In genomic region chr6:37324131-37325033, GRCh38 we compare ENCODE assay signal across 11 cellular contexts. TPM values are rescaled to one million over a fixed set of nuclear protein-coding genes. Genes with fewer than 3 reads are reported as not detected.
DNase-seq lines count a peak whose midpoint lies in the region; ATAC-seq and TF ChIP-seq lines count a peak whose summit lies in the region.
"Had no signal": no experiment of that assay in that cellular context is flagged by ENCODE, and none has a peak within 500 bp of the region (broad histone marks: within the 10 kb centered on the region; RNA-seq: fewer than 3 reads in every experiment).

No MANE protein-coding gene starts in this region.

- peak; percentile 91 for ATAC-seq in activated CD4-positive, alpha-beta T cell treated with anti-CD3 and anti-CD28 coated beads for 36 hours
- ATAC-seq in SK-N-SH treated with all-trans-retinoic acid at 6 μM for 48 hours (peak; percentile 35; the same call in 2 of the 3 replicates), GM19395 (IDR thresholded peaks at IDR 0.05; ENCODE audit: unreplicated experiment) (no peak)

- H3K27ac Mint-ChIP-seq in activated CD4-positive, alpha-beta T cell treated with anti-CD3 and anti-CD28 coated beads for 36 hours = peak overlapping the region; percentile 39

- peaks cover 23% of the 10 kb centered on the region for H3K4me1 Mint-ChIP-seq in activated CD4-positive, alpha-beta T cell treated with anti-CD3 and anti-CD28 coated beads for 36 hours

- no peaks in the 10 kb centered on the region for H3K9me3 Mint-ChIP-seq in activated CD4-positive, alpha-beta T cell treated with anti-CD3 and anti-CD28 coated beads for 36 hours (ENCODE audit: low read depth)
- H3K9me3 Mint-ChIP-seq: neural crest cell had no signal

- H3K27me3 Mint-ChIP-seq in activated CD4-positive, alpha-beta T cell treated with anti-CD3 and anti-CD28 coated beads for 36 hours = no peaks in the 10 kb centered on the region

- no peak overlapping the region for H3K4me3 Mint-ChIP-seq in activated CD4-positive, alpha-beta T cell treated with anti-CD3 and anti-CD28 coated beads for 36 hours
- H3K4me3 Mint-ChIP-seq: neural crest cell had no signal

- DNase-seq in activated CD4-positive, alpha-beta T cell treated with anti-CD3 and anti-CD28 coated beads for 36 hours = peak; percentile 62
- no peak for DNase-seq in activated CD4-positive, alpha-beta T cell treated with anti-CD3 and anti-CD28 coated beads for 1 hour
- DNase-seq in epithelial cell of esophagus (ENCODE audit: low read depth) (peak; percentile 79), epidermal melanocyte (ENCODE audit: insufficient read length, low spot score) (no peak), NCI-H748 treated with DMSO at 0.1 percent for 48 hours (lab: John Stamatoyannopoulos, UW) (no peak)
- DNase-seq in stimulated activated CD4-positive, alpha-beta T cell treated with anti-CD3 and anti-CD28 coated beads, Interleukin-2, amount 100 ng/mL, for 24 hours = peak; percentile 5 to 24
- DNase-seq: foreskin melanocyte, OCI-M1 had no signal

- H3K36me3 Mint-ChIP-seq in activated CD4-positive, alpha-beta T cell treated with anti-CD3 and anti-CD28 coated beads for 36 hours (ENCODE audit: low read depth) = peaks cover 11% of the 10 kb centered on the region

- POLR2A ChIA-PET in activated CD4-positive, alpha-beta T cell treated with anti-CD3 and anti-CD28 coated beads for 36 hours (lab: Charles Lee) = interaction anchor here (0.6 to 0.7 kb wide), 2 partner anchors 84 to 412 kb away, joined by 3 to 4 read pairs; no protein-coding TSS in a partner anchor

- intact Hi-C loops in activated CD4-positive, alpha-beta T cell treated with anti-CD3 and anti-CD28 coated beads for 36 hours (cut with DNase I, micrococcal nuclease) = loop anchor here (1.0 kb wide), 2 partner anchors 242 to 368 kb away; no protein-coding TSS in a partner anchor

- no peak for TF ChIP-seq CTCF in epithelial cell of esophagus (IDR thresholded peaks at IDR 0.05; ENCODE audit: insufficient read depth, low read depth, low read length, missing control alignments)

- H3K4me3 ChIP-seq in epithelial cell of esophagus (ENCODE audit: low read length) = no peak overlapping the region

- CTCF ChIA-PET in activated CD4-positive, alpha-beta T cell treated with anti-CD3 and anti-CD28 coated beads for 36 hours (lab: Charles Lee) = interaction anchor here (0.7 to 4.2 kb wide), 16 partner anchors 8 to 367 kb away, joined by 3 to 33 read pairs (median 4); partner anchors contain the start of genes TBC1D22B and TMEM217

TF ChIP-seq in SK-N-SH treated with all-trans-retinoic acid at 6 μM for 48 hours, 23 proteins besides CTCF, POLR2A, EP300 and RAD21:
- TF ChIP-seq ZC3H10 (CRISPR knock-in tag; IDR thresholded peaks at IDR 0.05) = no peak
- no peak for TF ChIP-seq GLIS3 (CRISPR knock-in tag; IDR thresholded peaks at IDR 0.05)
- TF ChIP-seq ARNTL (CRISPR knock-in tag; IDR thresholded peaks at IDR 0.05; ENCODE audit: borderline replicate concordance, low read depth) = no peak
- no peak for TF ChIP-seq OSR1 (CRISPR knock-in tag; IDR thresholded peaks at IDR 0.05)
- no peak for TF ChIP-seq TOX (CRISPR knock-in tag; IDR thresholded peaks at IDR 0.05; ENCODE audit: borderline replicate concordance)
- no peak for TF ChIP-seq TCF4 (CRISPR knock-in tag; IDR thresholded peaks at IDR 0.05; ENCODE audit: borderline replicate concordance)
- no peak for TF ChIP-seq ZNF565 (CRISPR knock-in tag; conservative IDR thresholded peaks at IDR 0.05; ENCODE audit: low read depth)
- no peak for TF ChIP-seq ZFP3 (CRISPR knock-in tag; IDR thresholded peaks at IDR 0.05)
- TF ChIP-seq PPARA (CRISPR knock-in tag; IDR thresholded peaks at IDR 0.05; ENCODE audit: borderline replicate concordance) = no peak
- no peak for TF ChIP-seq ISL1 (CRISPR knock-in tag; IDR thresholded peaks at IDR 0.05)
- TF ChIP-seq ZNF8 (CRISPR knock-in tag; IDR thresholded peaks at IDR 0.05) = no peak
- TF ChIP-seq PATZ1 (CRISPR knock-in tag; IDR thresholded peaks at IDR 0.05; ENCODE audit: borderline replicate concordance) = no peak
- TF ChIP-seq SNAI2 (CRISPR knock-in tag; IDR thresholded peaks at IDR 0.05) = no peak
- no peak for TF ChIP-seq RARB (CRISPR knock-in tag; IDR thresholded peaks at IDR 0.05)
- TF ChIP-seq CSRNP3 (CRISPR knock-in tag; IDR thresholded peaks at IDR 0.05) = no peak

RNA-seq across cellular contexts. Expression of gene RNF8, which starts 29.4 kb away (rescaled TPM):
- 10 to 100 TPM; 20.6 to 23.8 TPM for total RNA-seq in activated CD4-positive, alpha-beta T cell treated with anti-CD3 and anti-CD28 coated beads for 36 hours

Comparison
In these comparisons a context has a peak if more than half of its experiments do, and no peak if none do; other contexts are left out.
1. DNase-seq: peak in activated CD4-positive, alpha-beta T cell treated with anti-CD3 and anti-CD28 coated beads for 36 hours (single experiment), epithelial cell of esophagus (single experiment) and stimulated activated CD4-positive, alpha-beta T cell treated with anti-CD3 and anti-CD28 coated beads, Interleukin-2, amount 100 ng/mL, for 24 hours (2 of 2); none in activated CD4-positive, alpha-beta T cell treated with anti-CD3 and anti-CD28 coated beads for 1 hour (single experiment), epidermal melanocyte (single experiment) and NCI-H748 treated with DMSO at 0.1 percent for 48 hours (single experiment).